ENCODE assay signal across 24 cellular contexts in the genomic region with DNA sequence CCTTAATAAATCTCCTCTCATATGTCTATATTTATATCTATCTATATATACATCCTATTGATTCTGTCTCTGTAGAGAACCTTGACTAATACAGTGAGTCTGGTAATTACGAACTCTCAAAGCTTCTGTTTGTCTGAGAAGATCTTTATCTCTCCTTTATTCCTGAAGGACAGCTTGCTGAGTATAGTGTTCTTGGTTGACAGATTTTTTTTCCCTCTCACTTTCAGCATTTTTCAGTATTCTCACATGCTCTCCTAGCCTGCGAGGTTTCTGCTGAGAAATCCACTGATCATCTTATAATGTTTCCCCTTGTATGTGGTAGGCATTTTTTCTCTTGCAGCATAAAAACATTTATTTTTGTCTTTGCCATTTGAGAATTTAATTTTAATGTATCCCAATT.
"Had no signal": no experiment of that assay in that cellular context is flagged by ENCODE, and none has a peak within 500 bp of the region (broad histone marks: within the 10 kb centered on the region; RNA-seq: fewer than 3 reads in every experiment).

No MANE protein-coding gene starts in this region.

- H3K27ac ChIP-seq: neural progenitor cell, ovary, parathyroid adenoma, psoas muscle, skin epidermis, spleen, suprapubic skin, testis, tibial artery, transverse colon, upper lobe of right lung, uterus had no signal

- H3K4me1 ChIP-seq: neural progenitor cell, parathyroid adenoma, psoas muscle, spleen, suprapubic skin, testis, tibial artery, transverse colon, upper lobe of right lung, uterus had no signal

- H3K9me3 ChIP-seq: testis, upper lobe of right lung had no signal

- DNase-seq: natural killer cell; occipital lobe; ovary; psoas muscle; spleen; stimulated activated CD4-positive, alpha-beta T cell treated with anti-CD3 and anti-CD28 coated beads, Interleukin-12 subunit alpha, Interleukin-12 subunit beta, amount 100 ng/mL, for 4 hours; stimulated activated CD4-positive, alpha-beta T cell treated with anti-CD3 and anti-CD28 coated beads, Interleukin-1b, Interleukin-23, amount 100 ng/mL, for 48 hours; stimulated activated CD4-positive, alpha-beta T cell treated with anti-CD3 and anti-CD28 coated beads, Interleukin-4, amount 100 ng/mL, for 1 hour; stimulated activated CD4-positive, alpha-beta T cell treated with anti-CD3 and anti-CD28 coated beads, Interleukin-4, amount 100 ng/mL, for 4 hours; stimulated activated CD8-positive, alpha-beta memory T cell treated with anti-CD3 and anti-CD28 coated beads, Interleukin-4, amount 100 ng/mL, for 48 hours; stimulated activated naive CD4-positive, alpha-beta T cell; stimulated activated naive CD8-positive, alpha-beta T cell treated with anti-CD3 and anti-CD28 coated beads, Interleukin-15, amount 100 ng/mL, for 72 hours; stimulated activated naive CD8-positive, alpha-beta T cell treated with anti-CD3 and anti-CD28 coated beads, Interleukin-15, Interleukin-2, amounts not matched to agents 100 U/mL and 50 U/mL, for 24 hours; substantia nigra; testis; tibial artery; transverse colon; upper lobe of right lung; uterus had no signal

- H3K4me3 ChIP-seq: neural progenitor cell, ovary, psoas muscle, skin epidermis, smooth muscle cell, spleen, suprapubic skin, testis, tibial artery, transverse colon, upper lobe of right lung, uterus had no signal

- H3K36me3 ChIP-seq: neural progenitor cell, ovary, suprapubic skin, tibial artery, transverse colon, upper lobe of right lung, uterus had no signal
